ENCODE assay signal across 1 cellular context in genomic region chr12:49983892-49984291, GRCh38.
TF ChIP-seq lines count a peak whose summit lies in the region.

No MANE protein-coding gene starts in this region.

TF ChIP-seq in HepG2, 621 proteins besides CTCF, POLR2A, EP300 and RAD21:
- TF ChIP-seq ZNF841 (CRISPR knock-in tag; IDR thresholded peaks at IDR 0.05; ENCODE audit: borderline replicate concordance) (no peak), NR1H2 (CRISPR knock-in tag; IDR thresholded peaks at IDR 0.05; ENCODE audit: borderline replicate concordance, low read depth) (no peak), ZSCAN22 (CRISPR knock-in tag; IDR thresholded peaks at IDR 0.05) (no peak), ZNF570 (CRISPR knock-in tag; IDR thresholded peaks at IDR 0.05; ENCODE audit: borderline replicate concordance) (no peak)
